Comparison of ENCODE assay signal across 8 cellular contexts in the genomic region with DNA sequence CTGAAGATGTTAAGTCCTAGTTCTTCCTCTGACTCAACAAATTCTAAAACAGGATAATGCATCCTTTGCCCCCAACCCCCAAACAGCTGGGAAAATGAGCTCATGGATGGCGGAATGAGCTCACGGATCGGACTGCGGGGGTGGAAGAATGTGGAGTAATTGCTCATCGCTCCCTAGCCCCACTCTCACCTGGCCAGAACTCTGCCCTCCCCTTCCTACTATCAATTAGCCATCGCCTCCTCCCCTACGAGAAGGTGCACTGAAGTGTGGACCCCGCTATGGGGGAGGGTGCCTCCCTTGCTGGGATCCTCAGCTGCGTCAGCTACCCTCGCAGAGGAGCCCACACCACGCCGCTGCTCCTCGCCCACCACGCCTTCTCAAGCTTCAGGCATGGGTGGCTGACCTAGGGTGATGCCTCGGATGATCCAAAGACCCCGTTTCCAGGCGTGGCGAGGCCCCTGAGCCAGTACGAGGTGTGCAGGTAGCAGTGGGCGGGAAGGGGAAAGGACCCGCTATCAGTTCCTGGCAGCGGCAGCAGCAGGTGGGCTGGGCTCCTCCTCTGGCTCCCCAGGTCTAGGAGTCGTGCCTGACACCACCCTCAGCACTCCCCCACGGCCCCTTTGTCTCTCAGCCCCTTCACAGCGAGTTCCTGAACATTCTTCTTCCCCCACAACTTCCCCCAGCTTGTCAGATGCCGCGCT.
DNase-seq lines count a peak whose midpoint lies in the region; ATAC-seq and TF ChIP-seq lines count a peak whose summit lies in the region.

No MANE protein-coding gene starts in this region.

- no peak overlapping the region for H3K4me3 Mint-ChIP-seq in dendritic cell treated with granulocyte-macrophage colony-stimulating factor and Interleukin-4, amounts not matched to agents 40 ng/mL and 50 ng/mL, for 4 days

- peaks cover 69% of the 10 kb centered on the region for H3K36me3 Mint-ChIP-seq in dendritic cell treated with granulocyte-macrophage colony-stimulating factor and Interleukin-4, amounts not matched to agents 40 ng/mL and 50 ng/mL, for 4 days (ENCODE audit: low read depth)

- DNase-seq in DND-41: no peak
- DNase-seq in RKO (ENCODE audit: low spot score): peak; percentile 41
- peak; percentile 95 for DNase-seq in osteoblast (ENCODE audit: insufficient read length, low spot score, missing footprints)
- no peak for DNase-seq in T-helper 9 cell
- no peak for DNase-seq in GM03348 (ENCODE audit: low spot score)
- DNase-seq in HPDE6-E6E7 (ENCODE audit: extremely low spot score): no peak
- DNase-seq in COLO829 (ENCODE audit: low spot score): no peak

- peak overlapping the region; percentile 67 for H3K4me2 ChIP-seq in DND-41 (ENCODE audit: insufficient read depth, low read length)
- H3K4me2 ChIP-seq in osteoblast (ENCODE audit: insufficient read depth, low read length): peak overlapping the region; percentile 14

- H3K9me3 ChIP-seq in DND-41 (ENCODE audit: insufficient read depth, low read length, severe bottlenecking): no peaks in the 10 kb centered on the region
- no peaks in the 10 kb centered on the region for H3K9me3 ChIP-seq in osteoblast (ENCODE audit: low read depth, low read length)

- intact Hi-C loops in dendritic cell treated with granulocyte-macrophage colony-stimulating factor and Interleukin-4, amounts not matched to agents 40 ng/mL and 50 ng/mL, for 4 days (cut with micrococcal nuclease): no loop called here

- H3K27me3 Mint-ChIP-seq in dendritic cell treated with granulocyte-macrophage colony-stimulating factor and Interleukin-4, amounts not matched to agents 40 ng/mL and 50 ng/mL, for 4 days: peaks cover 14% of the 10 kb centered on the region

- no peak for TF ChIP-seq CTCF in DND-41 (IDR thresholded peaks at IDR 0.05; ENCODE audit: borderline replicate concordance, extremely low read depth, low read length, poor library complexity, severe bottlenecking)
- no peak for TF ChIP-seq CTCF in osteoblast (IDR thresholded peaks at IDR 0.05; ENCODE audit: extremely low read depth, low read depth, low read length)

- H3K27ac ChIP-seq in DND-41 (ENCODE audit: low read length) (no peak overlapping the region), osteoblast (ENCODE audit: low read depth, low read length) (peak overlapping the region; percentile 17)

- H3K36me3 ChIP-seq in DND-41 (ENCODE audit: insufficient read depth, low read length): peaks cover 61% of the 10 kb centered on the region
- H3K36me3 ChIP-seq in osteoblast (ENCODE audit: insufficient read depth, low read length): peaks cover 16% of the 10 kb centered on the region

- H3K9me3 Mint-ChIP-seq in dendritic cell treated with granulocyte-macrophage colony-stimulating factor and Interleukin-4, amounts not matched to agents 40 ng/mL and 50 ng/mL, for 4 days: no peaks in the 10 kb centered on the region

- peak overlapping the region; percentile 69 for H3K27ac Mint-ChIP-seq in dendritic cell treated with granulocyte-macrophage colony-stimulating factor and Interleukin-4, amounts not matched to agents 40 ng/mL and 50 ng/mL, for 4 days

- H4K20me1 ChIP-seq in DND-41 (ENCODE audit: insufficient read depth, low read length): peaks cover 13% of the 10 kb centered on the region; the same call in 1 of the 2 replicates
- no peaks in the 10 kb centered on the region for H4K20me1 ChIP-seq in osteoblast (ENCODE audit: insufficient read depth, low read length)

- H2AFZ ChIP-seq in DND-41 (ENCODE audit: low read depth, low read length) (no peak overlapping the region), osteoblast (ENCODE audit: low read length) (no peak overlapping the region)

- H3K4me1 Mint-ChIP-seq in dendritic cell treated with granulocyte-macrophage colony-stimulating factor and Interleukin-4, amounts not matched to agents 40 ng/mL and 50 ng/mL, for 4 days (ENCODE audit: low read depth): peaks cover 10% of the 10 kb centered on the region

- 0 out of 2 replicates have a peak overlapping the region, but pooled peaks have one; percentile 23 for H3K9ac ChIP-seq in DND-41 (ENCODE audit: low read depth, low read length)

- H3K79me2 ChIP-seq in DND-41 (ENCODE audit: insufficient read depth, low read length) (peaks cover 29% of the 10 kb centered on the region), osteoblast (ENCODE audit: insufficient read depth, low read length) (no peaks in the 10 kb centered on the region)

- peaks cover 18% of the 10 kb centered on the region for H3K4me1 ChIP-seq in DND-41 (ENCODE audit: insufficient read depth, low read length)
- H3K4me1 ChIP-seq in osteoblast (ENCODE audit: insufficient read depth, low read length): peaks cover 20% of the 10 kb centered on the region

- H3K4me3 ChIP-seq in DND-41 (ENCODE audit: low read depth in 1 of 2, low read length in 2 of 2) (peak overlapping the region in 1 of 2 experiments; percentile 69; a peak in 2 of 4 replicates), osteoblast (ENCODE audit: insufficient read depth, low read length) (no peak overlapping the region)

- ATAC-seq in DND-41 (ENCODE audit: insufficient read depth, low read depth): no peak

- H3K27me3 ChIP-seq in DND-41 (ENCODE audit: insufficient read depth, low read length, poor library complexity): no peaks in the 10 kb centered on the region
- H3K27me3 ChIP-seq in osteoblast (ENCODE audit: insufficient read depth, low read length): no peaks in the 10 kb centered on the region

Comparison
In these comparisons a context has a peak if more than half of its experiments do, and no peak if none do; other contexts are left out.
1. DNase-seq: peak in RKO (single experiment) and osteoblast (single experiment); none in DND-41 (single experiment), T-helper 9 cell (single experiment), GM03348 (single experiment), HPDE6-E6E7 (single experiment) and COLO829 (single experiment).